23 cellular contexts compared by ENCODE assay signal in genomic region chr1:24292887-24293286, GRCh38. TPM values are rescaled to one million over a fixed set of nuclear protein-coding genes. Genes with fewer than 3 reads are reported as not detected.
DNase-seq lines count a peak whose midpoint lies in the region; ATAC-seq, FAIRE-seq and TF ChIP-seq lines count a peak whose summit lies in the region.
"Had no signal": no experiment of that assay in that cellular context is flagged by ENCODE, and none has a peak within 500 bp of the region (broad histone marks: within the 10 kb centered on the region; RNA-seq: fewer than 3 reads in every experiment).

No MANE protein-coding gene starts in this region.

- H3K9ac ChIP-seq in mammary epithelial cell (ENCODE audit: insufficient read depth, low read length) (no peak overlapping the region), keratinocyte (ENCODE audit: control insufficient read depth, extremely low read depth, insufficient read depth, low read length) (peak overlapping the region; percentile 82)
- H3K9ac ChIP-seq: BLaER1 had no signal

- TF ChIP-seq POLR2A in breast epithelium (IDR thresholded peaks at IDR 0.05) (no peak), erythroblast (IDR thresholded peaks at IDR 0.05; ENCODE audit: low read length) (no peak)

- TF ChIP-seq CTCF in MCF 10A (IDR thresholded peaks at IDR 0.05; ENCODE audit: unreplicated experiment) = no peak
- no peak for TF ChIP-seq CTCF in breast epithelium (IDR thresholded peaks at IDR 0.05)
- TF ChIP-seq CTCF in mammary epithelial cell (conservative IDR thresholded peaks at IDR 0.05 in 1 of 2, IDR thresholded peaks at IDR 0.05 in 1 of 2; ENCODE audit: extremely low read depth in 1 of 2, insufficient read depth in 1 of 2, low read depth in 1 of 2, low read length in 2 of 2) = no peak
- no peak for TF ChIP-seq CTCF in keratinocyte (optimal IDR thresholded peaks at IDR 0.05 in 1 of 3, IDR thresholded peaks at IDR 0.05 in 1 of 3, conservative IDR thresholded peaks at IDR 0.05 in 1 of 3; ENCODE audit: extremely low read depth in 1 of 3, insufficient read depth in 2 of 3, low read length in 3 of 3)
- TF ChIP-seq CTCF in upper lobe of right lung (IDR thresholded peaks at IDR 0.05) = no peak

- WGBS in mammary epithelial cell (ENCODE audit: low coverage, missing lambda C conversion rate) = 94% methylated on average over 4 of the region's 9 CpGs

- peak overlapping the region; percentile 98 for H3K27ac Mint-ChIP-seq in MCF 10A (ENCODE audit: low read depth, unreplicated experiment)
- H3K27ac Mint-ChIP-seq: CD4-positive, CD25-positive, alpha-beta regulatory T cell had no signal

- dilution Hi-C loops in mammary epithelial cell (cut with HindIII; ENCODE audit: low sequenced_read_pairs) = no loop called here
- dilution Hi-C loops in keratinocyte (cut with MboI; ENCODE audit: extremely low pct_ligation_motif_present, low sequenced_read_pairs) = no loop called here

- H3K36me3 Mint-ChIP-seq in MCF 10A (ENCODE audit: insufficient read depth, unreplicated experiment) = peaks cover 8% of the 10 kb centered on the region
- H3K36me3 Mint-ChIP-seq: CD4-positive, CD25-positive, alpha-beta regulatory T cell had no signal

- H3K4me3 Mint-ChIP-seq in MCF 10A (ENCODE audit: unreplicated experiment) = no peak overlapping the region
- H3K4me3 Mint-ChIP-seq: CD4-positive, CD25-positive, alpha-beta regulatory T cell had no signal

- no peak overlapping the region for H3K4me2 ChIP-seq in mammary epithelial cell (ENCODE audit: insufficient read depth, low read depth, low read length)
- H3K4me2 ChIP-seq in keratinocyte (ENCODE audit: control insufficient read depth, extremely low read depth, insufficient read depth, low read depth, low read length) = no peak overlapping the region
- H3K4me2 ChIP-seq: BLaER1 had no signal

- H3K27ac ChIP-seq in breast epithelium (no peak overlapping the region), mammary epithelial cell (ENCODE audit: insufficient read depth, low read depth, low read length) (peak overlapping the region; percentile 96), keratinocyte (ENCODE audit: control insufficient read depth, insufficient read depth, low read length) (peak overlapping the region; percentile 99), upper lobe of right lung (no peak overlapping the region)
- H3K27ac ChIP-seq: BLaER1, SJCRH30 had no signal

- H3K9me3 Mint-ChIP-seq in MCF 10A (ENCODE audit: unreplicated experiment) = no peaks in the 10 kb centered on the region
- H3K9me3 Mint-ChIP-seq: CD4-positive, CD25-positive, alpha-beta regulatory T cell had no signal

- no peaks in the 10 kb centered on the region for H3K27me3 Mint-ChIP-seq in MCF 10A (ENCODE audit: insufficient read depth, unreplicated experiment)

- POLR2A ChIA-PET in MCF 10A (lab: Yijun Ruan, JAX) = interaction anchor here (0.7 to 18.3 kb wide), 7 partner anchors 8 to 246 kb away, joined by 4 to 400 read pairs (median 17); partner anchors contain the start of gene GRHL3

- in situ Hi-C loops in mammary epithelial cell (cut with MboI; ENCODE audit: low sequenced_read_pairs in 2 of 2) = no loop called here

- no peaks in the 10 kb centered on the region for H3K9me1 ChIP-seq in keratinocyte (ENCODE audit: control insufficient read depth, extremely low read depth, insufficient read depth, low read length)

- H3K4me1 ChIP-seq in breast epithelium (peaks cover 0 to 9% of the 10 kb centered on the region in 2 donors), mammary epithelial cell (ENCODE audit: insufficient read depth, low read length) (peaks cover 48% of the 10 kb centered on the region), keratinocyte (ENCODE audit: control insufficient read depth, extremely low read depth, insufficient read depth, low read length) (peaks cover 62% of the 10 kb centered on the region), upper lobe of right lung (peaks cover 21% of the 10 kb centered on the region)

- H3K36me3 ChIP-seq in breast epithelium (no peaks in the 10 kb centered on the region), mammary epithelial cell (ENCODE audit: insufficient read depth, low read length) (no peaks in the 10 kb centered on the region), keratinocyte (ENCODE audit: control insufficient read depth in 2 of 2, extremely low read depth in 1 of 2, insufficient read depth in 2 of 2, low read length in 2 of 2) (no peaks in the 10 kb centered on the region), upper lobe of right lung (no peaks in the 10 kb centered on the region)
- H3K36me3 ChIP-seq: BLaER1, SJCRH30 had no signal

- H3K4me1 Mint-ChIP-seq in MCF 10A (ENCODE audit: insufficient read depth, unreplicated experiment) = peaks cover 57% of the 10 kb centered on the region
- H3K4me1 Mint-ChIP-seq: CD4-positive, CD25-positive, alpha-beta regulatory T cell had no signal

- H2AFZ ChIP-seq in mammary epithelial cell (ENCODE audit: low read depth, low read length) (no peak overlapping the region), keratinocyte (ENCODE audit: control insufficient read depth, low read length) (no peak overlapping the region)

- no peak for FAIRE-seq in keratinocyte (lab: Jason Lieb, UNC)
- FAIRE-seq: GM12892, RCC 7860 had no signal

- ATAC-seq in upper lobe of right lung = no peak
- ATAC-seq: Right ventricle myocardium inferior, SK-N-SH treated with all-trans-retinoic acid at 6 μM for 48 hours had no signal

- intact Hi-C loops in MCF 10A (cut with micrococcal nuclease) (no loop called here), breast epithelium (cut with DNase I; ENCODE audit: low total_unique reads) (no loop called here), mammary epithelial cell (cut with micrococcal nuclease) (loop anchor here (5.0 kb wide), 1 partner anchor 141 kb away; no protein-coding TSS in a partner anchor), upper lobe of right lung (cut with DNase I) (no loop called here)

- no peaks in the 10 kb centered on the region for H4K20me1 ChIP-seq in mammary epithelial cell (ENCODE audit: insufficient read depth, low read length)
- H4K20me1 ChIP-seq in keratinocyte (ENCODE audit: control insufficient read depth, extremely low read depth, insufficient read depth, low read length) = no peaks in the 10 kb centered on the region

- H3K9me3 ChIP-seq in breast epithelium (no peaks in the 10 kb centered on the region), mammary epithelial cell (replicated peaks; ENCODE audit: insufficient read depth, low read length) (no peaks in the 10 kb centered on the region), keratinocyte (ENCODE audit: control insufficient read depth, low read depth, low read length) (no peaks in the 10 kb centered on the region), upper lobe of right lung (no peaks in the 10 kb centered on the region)
- H3K9me3 ChIP-seq: BLaER1, SJCRH30 had no signal

- H3K27me3 ChIP-seq in breast epithelium (no peaks in the 10 kb centered on the region), mammary epithelial cell (ENCODE audit: insufficient read depth, low read length) (no peaks in the 10 kb centered on the region), keratinocyte (ENCODE audit: control insufficient read depth, extremely low read depth, insufficient read depth, low read length) (no peaks in the 10 kb centered on the region), upper lobe of right lung (no peaks in the 10 kb centered on the region)

- no peak overlapping the region for H3K4me3 ChIP-seq in breast epithelium
- H3K4me3 ChIP-seq in mammary epithelial cell (replicated peaks in 1 of 3; ENCODE audit: insufficient read depth in 1 of 3, low read depth in 2 of 3, low read length in 3 of 3) = no peak overlapping the region
- no peak overlapping the region for H3K4me3 ChIP-seq in keratinocyte (ENCODE audit: control insufficient read depth in 2 of 3, extremely low read depth in 1 of 3, insufficient read depth in 2 of 3, low read depth in 1 of 3, low read length in 3 of 3)
- no peak overlapping the region for H3K4me3 ChIP-seq in upper lobe of right lung
- H3K4me3 ChIP-seq: BLaER1, SJCRH30 had no signal

- BruUV-seq in MCF 10A (replicated peaks; lab: Mats Ljungman, UMichigan) = no TSS peak
- BruUV-seq in mammary epithelial cell (replicated peaks; lab: Mats Ljungman, UMichigan) = no TSS peak

- CTCF ChIA-PET in MCF 10A (lab: Yijun Ruan, JAX) = interaction anchor here (0.7 to 1.6 kb wide), 4 partner anchors 91 to 100 kb away, joined by 3 to 6 read pairs (median 4); no protein-coding TSS in a partner anchor
- CTCF ChIA-PET in mammary epithelial cell (lab: Charles Lee; ENCODE audit: low non-redundant PET) = no interaction called here

- H3K79me2 ChIP-seq in mammary epithelial cell (ENCODE audit: insufficient read depth, low read length) = no peaks in the 10 kb centered on the region
- H3K79me2 ChIP-seq in keratinocyte (ENCODE audit: control insufficient read depth, insufficient read depth, low read length) = no peaks in the 10 kb centered on the region

- no peak for DNase-seq in MCF 10A (ENCODE audit: unreplicated experiment)
- DNase-seq in breast epithelium (ENCODE audit: low spot score in 2 of 2) = no peak
- no peak for DNase-seq in mammary epithelial cell
- no peak for DNase-seq in keratinocyte (ENCODE audit: low read depth, low spot score)
- DNase-seq in erythroblast (lab: John Stamatoyannopoulos, UW) = no peak
- no peak for DNase-seq in NCI-H2029 treated with DMSO at 0.1 percent for 48 hours (lab: John Stamatoyannopoulos, UW)
- DNase-seq in upper lobe of right lung = no peak
- no peak for DNase-seq in OCI-M2 (lab: John Stamatoyannopoulos, UW; ENCODE audit: unreplicated experiment)
- DNase-seq: 8988T; CD4-positive, CD25-positive, alpha-beta regulatory T cell; DMS153; DND-41; GOT3; HCEC 1CT; KG1; MM.1S; NCI-H2029; SJCRH30 had no signal

RNA-seq across cellular contexts. Expression of gene GRHL3, which starts 26.3 kb away (rescaled TPM):
- total RNA-seq in MCF 10A (2022) (4.7 and 8.9 TPM in 2 replicates), breast epithelium (1 to 10 TPM in 1 of 3 donors, under 1 TPM in 1, not detected in 1; 0.98 to 4.0 TPM), mammary epithelial cell (10 to 100 TPM in 1 of 2 donors, 1 to 10 TPM in 1; 1.3 to 15.3 TPM), upper lobe of right lung (0.55 TPM)
- polyA plus RNA-seq in mammary epithelial cell (3.5 TPM), keratinocyte (7.7 to 20.5 TPM (median 13.0 TPM) in 3 replicates)
- polyA minus RNA-seq in mammary epithelial cell (1.1 TPM), keratinocyte (9.4 to 18.6 TPM (median 14.9 TPM) in 3 replicates)
- polyA plus RNA-seq in keratinocyte (2011; ENCODE audit: low read depth) = 130 TPM
- polyA plus RNA-seq in keratinocyte (2011; cell fraction: cytosol; rRNA removed) = 11.8 and 16.0 TPM in 2 replicates
- 45.0 and 50.1 TPM in 2 replicates for polyA plus RNA-seq in keratinocyte (2011; cell fraction: nucleus; rRNA removed)
- 6.6 and 97.1 TPM in 2 replicates for polyA plus RNA-seq in keratinocyte (2012; ENCODE audit: low replicate concordance)
- polyA minus RNA-seq in keratinocyte (2011; cell fraction: cytosol; rRNA and poly(A)+ RNA removed) = 10.4 TPM
- 23.3 and 32.6 TPM in 2 replicates for polyA minus RNA-seq in keratinocyte (2011; cell fraction: nucleus; rRNA and poly(A)+ RNA removed)
- total RNA-seq: CD4-positive, CD25-positive, alpha-beta regulatory T cell; Right ventricle myocardium inferior; SJCRH30 had no signal
- polyA plus RNA-seq: CD4-positive, CD25-positive, alpha-beta regulatory T cell had no signal

Comparison
In these comparisons a context has a peak if more than half of its experiments do, and no peak if none do; other contexts are left out.
1. H3K27ac ChIP-seq: peak in mammary epithelial cell (single experiment) and keratinocyte (single experiment); none in breast epithelium (0 of 2) and upper lobe of right lung (single experiment).